Comparison of ENCODE assay signal across 17 cellular contexts in the genomic region with DNA sequence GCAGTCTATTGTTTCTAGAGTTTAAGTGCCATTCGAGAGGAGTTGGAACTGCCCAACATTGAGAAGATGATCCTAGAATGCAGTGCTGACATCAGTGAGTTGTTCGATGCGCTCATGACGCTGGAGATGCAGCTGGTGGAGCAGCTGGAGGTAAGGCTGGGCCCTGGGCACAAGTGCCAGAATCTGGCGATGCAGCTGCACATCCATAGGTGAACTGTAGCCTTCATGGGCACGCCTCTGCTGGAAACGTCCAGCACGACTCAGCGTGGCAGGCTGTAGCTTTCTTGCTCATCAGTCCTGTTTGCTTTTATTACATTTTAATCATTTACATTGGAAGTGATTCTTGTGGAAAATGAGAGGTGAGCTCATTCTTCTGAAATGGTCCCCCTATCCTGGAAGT.
DNase-seq lines count a peak whose midpoint lies in the region; FAIRE-seq lines count a peak whose summit lies in the region.
"Had no signal": no experiment of that assay in that cellular context is flagged by ENCODE, and none has a peak within 500 bp of the region (broad histone marks: within the 10 kb centered on the region; RNA-seq: fewer than 3 reads in every experiment).

No MANE protein-coding gene starts in this region.

- no peak for FAIRE-seq in urothelium cell line (lab: Jason Lieb, UNC)

- peak; percentile 12 for DNase-seq in ELR (ENCODE audit: low read depth)
- peak; percentile 69 for DNase-seq in NCI-H1694 (lab: John Stamatoyannopoulos, UW)
- DNase-seq in NCI-H510A treated with DMSO at 0.1 percent for 48 hours (lab: John Stamatoyannopoulos, UW), result peak; percentile 59
- peak; percentile 55 for DNase-seq in kidney tubule cell (ENCODE audit: low spot score)
- DNase-seq in foreskin melanocyte, result no peak
- no peak for DNase-seq in urothelium cell line (ENCODE audit: low spot score)
- DNase-seq in stimulated activated CD4-positive, alpha-beta T cell treated with anti-CD3 and anti-CD28 coated beads, Interleukin-4, amount 100 ng/mL, for 4 hours, result no peak
- no peak for DNase-seq in SKM-1 treated with dmso at 0.1 percent for 144 hours (lab: John Stamatoyannopoulos, UW; ENCODE audit: unreplicated experiment)
- DNase-seq: activated CD4-positive, alpha-beta memory T cell treated with anti-CD3 and anti-CD28 coated beads, Interleukin-2, amount 10 ng/mL, durations not matched to agents 7 days and 5 days; activated naive CD4-positive, alpha-beta T cell; amniotic stem cell; central memory CD4-positive, alpha-beta T cell; DMS153; left ventricle myocardium inferior; NCI-H226; spleen; upper lobe of right lung had no signal

Comparison
In these comparisons a context has a peak if more than half of its experiments do, and no peak if none do; other contexts are left out.
1. DNase-seq: peak in ELR (single experiment), NCI-H1694 (single experiment), NCI-H510A treated with DMSO at 0.1 percent for 48 hours (single experiment) and kidney tubule cell (single experiment); none in foreskin melanocyte (single experiment), urothelium cell line (single experiment), stimulated activated CD4-positive, alpha-beta T cell treated with anti-CD3 and anti-CD28 coated beads, Interleukin-4, amount 100 ng/mL, for 4 hours (0 of 2) and SKM-1 treated with dmso at 0.1 percent for 144 hours (single experiment).